1 cellular context compared by ENCODE assay signal in the genomic region with DNA sequence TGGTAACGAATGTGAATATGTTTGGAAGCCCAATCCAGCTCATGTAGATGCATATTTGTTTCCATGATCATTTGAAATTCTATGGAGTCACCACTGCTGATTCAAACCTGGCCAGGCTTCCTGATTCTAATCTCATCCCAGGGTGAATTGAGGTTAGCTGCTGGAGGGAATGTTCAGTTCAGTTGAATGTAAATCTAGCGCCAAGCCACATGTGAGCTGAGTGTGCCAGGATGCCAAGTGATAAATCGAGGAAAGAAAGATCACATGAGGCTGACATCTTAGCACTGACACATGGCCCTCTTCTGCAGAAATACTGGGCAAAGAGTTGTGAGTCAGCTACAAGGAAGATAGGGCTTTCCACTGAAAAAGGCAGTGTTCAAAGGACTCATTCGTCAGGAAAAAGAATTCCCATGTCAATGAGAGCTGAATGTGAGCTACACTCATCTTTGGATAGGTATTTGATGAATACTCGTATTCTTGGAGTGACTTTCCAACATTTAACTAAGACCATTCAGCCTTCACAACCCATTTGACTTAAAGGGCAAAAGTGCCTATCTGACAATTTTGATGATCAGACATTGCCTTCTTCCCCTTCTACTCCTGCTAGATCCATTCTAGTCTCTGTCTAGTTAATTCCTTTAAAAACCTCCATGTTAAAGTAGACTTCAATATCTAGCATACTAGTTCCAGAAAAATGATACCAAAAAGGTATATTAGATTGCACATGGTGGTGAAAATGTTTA.
TF ChIP-seq lines count a peak whose summit lies in the region.

No MANE protein-coding gene starts in this region.

TF ChIP-seq in GM23338, 12 proteins besides CTCF, POLR2A, EP300 and RAD21 (continued from another document):
- no peak for TF ChIP-seq ZNF462 (CRISPR knock-in tag; IDR thresholded peaks at IDR 0.05)
- TF ChIP-seq REST (IDR thresholded peaks at IDR 0.05; ENCODE audit: unreplicated experiment), result no peak
- TF ChIP-seq EZH2phosphoT487 (IDR thresholded peaks at IDR 0.05; ENCODE audit: unreplicated experiment), result no peak
